Comparison of ENCODE assay signal across 21 cellular contexts in the genomic region with DNA sequence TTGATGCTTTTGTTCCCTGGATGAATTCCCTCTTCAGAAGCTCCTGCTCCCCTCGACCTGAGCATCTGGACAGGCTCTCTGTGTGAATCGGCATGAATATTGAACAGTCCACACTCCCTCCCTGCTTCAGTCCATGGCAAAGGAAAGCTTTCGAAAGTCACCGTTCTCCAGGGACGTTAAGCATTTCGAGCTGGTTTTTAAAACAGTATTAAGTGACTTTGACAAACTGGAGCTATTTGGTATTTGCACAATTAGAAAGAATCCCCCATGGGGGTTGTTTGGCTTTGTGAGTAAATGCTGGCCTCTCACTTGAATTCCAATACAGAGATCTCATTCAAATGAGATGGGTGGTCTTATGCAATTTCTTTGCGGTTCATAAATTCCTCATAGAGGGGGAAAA.
DNase-seq lines count a peak whose midpoint lies in the region; ATAC-seq and TF ChIP-seq lines count a peak whose summit lies in the region.
"Had no signal": no experiment of that assay in that cellular context is flagged by ENCODE, and none has a peak within 500 bp of the region (broad histone marks: within the 10 kb centered on the region; RNA-seq: fewer than 3 reads in every experiment).

No MANE protein-coding gene starts in this region.

- DNase-seq in GM03348 (ENCODE audit: low spot score) (peak; percentile 69), SK-N-MC (ENCODE audit: low read depth, low spot score) (peak; percentile 28), endodermal cell (no peak), nephron progenitor cell (no peak), AG08396 (ENCODE audit: low spot score) (no peak), SW 1271 (lab: John Stamatoyannopoulos, UW) (no peak), activated gamma-delta T cell treated with Interleukin-2 at 50 U/mL for 16 hours (no peak)
- DNase-seq: activated B cell treated with CpG ODN at 0.5 μM for 24 hours; activated CD4-positive, alpha-beta memory T cell treated with anti-CD3 and anti-CD28 coated beads, Interleukin-2, amount 10 ng/mL, durations not matched to agents 7 days and 5 days; activated naive CD4-positive, alpha-beta T cell treated with anti-CD3 and anti-CD28 coated beads, Interleukin-2, amount 50 U/mL, for 16 hours; activated T-cell treated with anti-CD3 and anti-CD28 coated beads, Interleukin-2, amount 50 U/mL, for 4 hours; AML-193; NCI-H1105 treated with DMSO at 0.1 percent for 48 hours; NCI-H526; right cardiac atrium; T-helper 2 cell had no signal

- ATAC-seq in GM19452 (IDR thresholded peaks at IDR 0.05; ENCODE audit: unreplicated experiment), result no peak
- ATAC-seq: activated T-cell treated with anti-CD3 and anti-CD28 coated beads, Interleukin-2, amount 50 U/mL, for 4 hours; body of pancreas; right cardiac atrium; stimulated activated effector memory CD8-positive, alpha-beta T cell treated with anti-CD3 and anti-CD28 coated beads, Interleukin-12 subunit alpha, Interleukin-12 subunit beta, amount 100 ng/mL, for 72 hours had no signal

- H3K4me1 ChIP-seq in endodermal cell (ENCODE audit: control insufficient read depth, insufficient read depth, low read length), result no peaks in the 10 kb centered on the region
- H3K4me1 ChIP-seq: body of pancreas had no signal

- no peaks in the 10 kb centered on the region for H3K27me3 ChIP-seq in endodermal cell (ENCODE audit: control insufficient read depth, insufficient read depth, low read length, poor library complexity, severe bottlenecking)
- H3K27me3 ChIP-seq: body of pancreas had no signal

- H3K36me3 ChIP-seq in SK-N-MC (ENCODE audit: insufficient read depth, low read length), result no peaks in the 10 kb centered on the region
- peaks cover 13% of the 10 kb centered on the region for H3K36me3 ChIP-seq in endodermal cell (ENCODE audit: control insufficient read depth, insufficient read depth, low read length)
- H3K36me3 ChIP-seq: thoracic aorta had no signal

- no peak for TF ChIP-seq CTCF in endodermal cell (conservative IDR thresholded peaks at IDR 0.05)
- no peak for TF ChIP-seq CTCF in nephron progenitor cell (IDR thresholded peaks at IDR 0.05)

- H3K27ac Mint-ChIP-seq in endodermal cell (peak overlapping the region; percentile 75), nephron progenitor cell (peak overlapping the region; percentile 61)
- H3K27ac Mint-ChIP-seq: activated B cell treated with CpG ODN at 0.5 μM for 24 hours; activated CD4-positive, alpha-beta memory T cell treated with anti-CD3 and anti-CD28 coated beads, Interleukin-2, amount 10 ng/mL, durations not matched to agents 7 days and 5 days; dendritic cell treated with granulocyte-macrophage colony-stimulating factor and Interleukin-4, amounts not matched to agents 40 ng/mL and 50 ng/mL, for 4 days; stimulated activated effector memory CD8-positive, alpha-beta T cell treated with anti-CD3 and anti-CD28 coated beads, Interleukin-12 subunit alpha, Interleukin-12 subunit beta, amount 100 ng/mL, for 72 hours had no signal

- no peaks in the 10 kb centered on the region for H3K9me3 ChIP-seq in SK-N-MC (ENCODE audit: low read depth, low read length)
- H3K9me3 ChIP-seq in endodermal cell (ENCODE audit: control insufficient read depth, low read length), result no peaks in the 10 kb centered on the region
- H3K9me3 ChIP-seq: body of pancreas, thoracic aorta had no signal

- 54 to 72% methylated on average over 5 to 7 of the region's 7 CpGs for WGBS in endodermal cell (ENCODE audit: insufficient coverage in 1 of 2, insufficient read length in 1 of 2), 2 experiments

- H3K4me3 Mint-ChIP-seq in endodermal cell (no peak overlapping the region), nephron progenitor cell (no peak overlapping the region)
- H3K4me3 Mint-ChIP-seq: activated B cell treated with CpG ODN at 0.5 μM for 24 hours; activated CD4-positive, alpha-beta memory T cell treated with anti-CD3 and anti-CD28 coated beads, Interleukin-2, amount 10 ng/mL, durations not matched to agents 7 days and 5 days; activated T-cell treated with anti-CD3 and anti-CD28 coated beads, Interleukin-2, amount 50 U/mL, for 4 hours; dendritic cell treated with granulocyte-macrophage colony-stimulating factor and Interleukin-4, amounts not matched to agents 40 ng/mL and 50 ng/mL, for 4 days; stimulated activated effector memory CD8-positive, alpha-beta T cell treated with anti-CD3 and anti-CD28 coated beads, Interleukin-12 subunit alpha, Interleukin-12 subunit beta, amount 100 ng/mL, for 72 hours had no signal

- no peaks in the 10 kb centered on the region for H3K9me3 Mint-ChIP-seq in endodermal cell
- no peaks in the 10 kb centered on the region for H3K9me3 Mint-ChIP-seq in nephron progenitor cell
- H3K9me3 Mint-ChIP-seq: activated B cell treated with CpG ODN at 0.5 μM for 24 hours; activated CD4-positive, alpha-beta memory T cell treated with anti-CD3 and anti-CD28 coated beads, Interleukin-2, amount 10 ng/mL, durations not matched to agents 7 days and 5 days; activated T-cell treated with anti-CD3 and anti-CD28 coated beads, Interleukin-2, amount 50 U/mL, for 4 hours; dendritic cell treated with granulocyte-macrophage colony-stimulating factor and Interleukin-4, amounts not matched to agents 40 ng/mL and 50 ng/mL, for 4 days; stimulated activated effector memory CD8-positive, alpha-beta T cell treated with anti-CD3 and anti-CD28 coated beads, Interleukin-12 subunit alpha, Interleukin-12 subunit beta, amount 100 ng/mL, for 72 hours had no signal

- H3K4me3 ChIP-seq in SK-N-MC (peak overlapping the region; percentile 36), endodermal cell (ENCODE audit: low read length) (no peak overlapping the region)
- H3K4me3 ChIP-seq: body of pancreas, thoracic aorta had no signal

- H3K36me3 Mint-ChIP-seq in endodermal cell (ENCODE audit: low read depth) (peaks cover 12% of the 10 kb centered on the region), nephron progenitor cell (ENCODE audit: low read depth) (peaks cover 11% of the 10 kb centered on the region)
- H3K36me3 Mint-ChIP-seq: stimulated activated effector memory CD8-positive, alpha-beta T cell treated with anti-CD3 and anti-CD28 coated beads, Interleukin-12 subunit alpha, Interleukin-12 subunit beta, amount 100 ng/mL, for 72 hours had no signal

- H3K27me3 Mint-ChIP-seq in endodermal cell (ENCODE audit: insufficient read depth), result no peaks in the 10 kb centered on the region
- no peaks in the 10 kb centered on the region for H3K27me3 Mint-ChIP-seq in nephron progenitor cell (ENCODE audit: low read depth, poor library complexity)
- H3K27me3 Mint-ChIP-seq: activated B cell treated with CpG ODN at 0.5 μM for 24 hours; activated CD4-positive, alpha-beta memory T cell treated with anti-CD3 and anti-CD28 coated beads, Interleukin-2, amount 10 ng/mL, durations not matched to agents 7 days and 5 days; dendritic cell treated with granulocyte-macrophage colony-stimulating factor and Interleukin-4, amounts not matched to agents 40 ng/mL and 50 ng/mL, for 4 days had no signal

- H3K27ac ChIP-seq in SK-N-MC (peak overlapping the region; percentile 62), endodermal cell (ENCODE audit: low read depth, low read length) (peak overlapping the region; percentile 64)
- H3K27ac ChIP-seq: body of pancreas, thoracic aorta had no signal

- peak overlapping the region; percentile 32 for H3K9ac ChIP-seq in SK-N-MC (ENCODE audit: insufficient read length)
- H3K9ac ChIP-seq in endodermal cell (ENCODE audit: extremely low read depth, low read length, poor library complexity, severe bottlenecking), result no peak overlapping the region

- peaks cover 7% of the 10 kb centered on the region for H3K4me1 Mint-ChIP-seq in endodermal cell
- peaks cover 16% of the 10 kb centered on the region for H3K4me1 Mint-ChIP-seq in nephron progenitor cell
- H3K4me1 Mint-ChIP-seq: activated B cell treated with CpG ODN at 0.5 μM for 24 hours; stimulated activated effector memory CD8-positive, alpha-beta T cell treated with anti-CD3 and anti-CD28 coated beads, Interleukin-12 subunit alpha, Interleukin-12 subunit beta, amount 100 ng/mL, for 72 hours had no signal

Comparison
In these comparisons a context has a peak if more than half of its experiments do, and no peak if none do; other contexts are left out.
1. DNase-seq: peak in GM03348 (single experiment) and SK-N-MC (single experiment); none in endodermal cell (single experiment), nephron progenitor cell (single experiment), AG08396 (single experiment), SW 1271 (0 of 2) and activated gamma-delta T cell treated with Interleukin-2 at 50 U/mL for 16 hours (single experiment).